In genomic region chr12:28876423-28876822, GRCh38 we compare ENCODE assay signal across 20 cellular contexts.
DNase-seq lines count a peak whose midpoint lies in the region; ATAC-seq, FAIRE-seq and TF ChIP-seq lines count a peak whose summit lies in the region.
"Had no signal": no experiment of that assay in that cellular context is flagged by ENCODE, and none has a peak within 500 bp of the region (broad histone marks: within the 10 kb centered on the region; RNA-seq: fewer than 3 reads in every experiment).

No MANE protein-coding gene starts in this region.

- no peak for FAIRE-seq in D721Med (lab: Jason Lieb, UNC)
- FAIRE-seq: GM12892, GM18507, H54, HepG2 had no signal

- POLR2A ChIA-PET in Panc1 (lab: Charles Lee): no interaction called here

- intact Hi-C loops in Panc1 (cut with micrococcal nuclease; ENCODE audit: unreplicated experiment): no loop called here

- BruUV-seq in Panc1 (replicated peaks; lab: Mats Ljungman, UMichigan): no TSS peak

- CTCF ChIA-PET in Panc1 (lab: Charles Lee): no interaction called here

- H3K4me3 ChIP-seq in Panc1 (ENCODE audit: low read depth in 2 of 2, low read length in 2 of 2): no peak overlapping the region
- H3K4me3 ChIP-seq in epithelial cell of proximal tubule (ENCODE audit: low read depth, low read length): no peak overlapping the region
- H3K4me3 ChIP-seq: SJCRH30 had no signal

- DNase-seq in D721Med (ENCODE audit: insufficient read length, low spot score) (no peak), HT-29 (ENCODE audit: low spot score) (peak; percentile 19), Panc1 (ENCODE audit: low read depth, low spot score) (no peak), epithelial cell of proximal tubule (ENCODE audit: low read depth) (no peak), DMS153 treated with DMSO at 0.1 percent for 48 hours (lab: John Stamatoyannopoulos, UW; ENCODE audit: unreplicated experiment) (no peak), AML-193 (lab: John Stamatoyannopoulos, UW) (no peak)
- no peak for DNase-seq in NK-92 treated with Interleukin-12 subunit alpha and Interleukin-12 subunit beta, amount 100 ng/mL, for 24 hours (lab: John Stamatoyannopoulos, UW)
- DNase-seq: CD4-positive, CD25-positive, alpha-beta regulatory T cell; COR-L47; KG1; NCI-H1417 treated with DMSO at 0.1 percent for 48 hours; NCI-H187 treated with DMSO at 0.1 percent for 48 hours; NCI-H526 treated with DMSO at 0.1 percent for 48 hours; SJCRH30; SW 1271; T-helper 2 cell had no signal

- no peaks in the 10 kb centered on the region for H3K9me3 ChIP-seq in Panc1 (ENCODE audit: control insufficient read depth, insufficient read depth, low read depth, low read length)
- H3K9me3 ChIP-seq: SJCRH30 had no signal

- H3K27me3 ChIP-seq in Panc1 (ENCODE audit: control insufficient read depth, insufficient read depth, low read length): no peaks in the 10 kb centered on the region
- H3K27me3 ChIP-seq: SJCRH30 had no signal

- TF ChIP-seq CTCF in D721Med (IDR thresholded peaks at IDR 0.05; ENCODE audit: insufficient read depth, missing control alignments) (peak; percentile 1), Panc1 (IDR thresholded peaks at IDR 0.05) (peak; percentile 21; the same call in 1 of the 2 replicates), epithelial cell of proximal tubule (conservative IDR thresholded peaks at IDR 0.05; ENCODE audit: low read depth, low read length) (peak; percentile 20)

- no peak for ATAC-seq in Panc1
- ATAC-seq: HepG2 had no signal

- no peaks in the 10 kb centered on the region for H3K4me1 ChIP-seq in Panc1 (ENCODE audit: control insufficient read depth, insufficient read depth, low read length)
- H3K4me1 ChIP-seq: SJCRH30 had no signal

- no peak overlapping the region for H3K27ac ChIP-seq in Panc1 (ENCODE audit: low read length)
- H3K27ac ChIP-seq: SJCRH30 had no signal

- no peaks in the 10 kb centered on the region for H3K36me3 ChIP-seq in Panc1 (ENCODE audit: control insufficient read depth, insufficient read depth, low read length)
- H3K36me3 ChIP-seq: SJCRH30 had no signal

- in situ Hi-C loops in Panc1 (cut with HindIII; ENCODE audit: low pct_unique_long_range_greater_than_20kb, low sequenced_read_pairs): no loop called here
